23 cellular contexts compared by ENCODE assay signal in the genomic region with DNA sequence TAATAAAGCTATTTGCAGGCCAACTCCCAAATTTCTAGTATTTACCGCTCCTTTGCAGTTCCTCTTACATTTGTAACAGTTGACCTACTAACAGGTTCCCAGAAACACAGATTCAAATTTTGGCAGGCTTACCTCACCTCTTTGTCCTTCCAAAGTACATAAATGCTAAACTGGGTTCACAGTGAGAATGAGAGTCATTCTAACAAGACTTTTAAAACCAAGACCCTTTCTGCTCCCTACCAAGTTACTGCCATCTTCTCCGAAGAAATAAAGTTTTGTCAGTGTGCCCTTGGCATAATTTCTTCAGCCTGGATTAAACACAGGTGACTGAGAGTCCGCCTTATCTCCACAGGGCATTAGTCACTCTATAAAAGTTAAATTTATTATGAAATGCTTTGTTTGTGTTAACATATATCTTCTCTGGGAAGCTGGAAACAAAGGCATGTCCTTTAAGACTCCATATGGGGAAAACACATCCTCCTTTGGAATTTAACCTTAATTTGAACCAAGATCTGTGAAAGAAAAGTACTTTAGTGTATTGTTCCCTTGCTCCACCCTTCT. TPM values are rescaled to one million over a fixed set of nuclear protein-coding genes. Genes with fewer than 3 reads are reported as not detected.
DNase-seq lines count a peak whose midpoint lies in the region; ATAC-seq, FAIRE-seq and TF ChIP-seq lines count a peak whose summit lies in the region.
"Had no signal": no experiment of that assay in that cellular context is flagged by ENCODE, and none has a peak within 500 bp of the region (broad histone marks: within the 10 kb centered on the region; RNA-seq: fewer than 3 reads in every experiment).

No MANE protein-coding gene starts in this region.

- TF ChIP-seq POLR2A in GM12892 (IDR thresholded peaks at IDR 0.05; ENCODE audit: low read depth, low read length), result no peak

- peak; percentile 39 for ATAC-seq in esophagus mucosa
- no peak for ATAC-seq in GM21529 (IDR thresholded peaks at IDR 0.05; ENCODE audit: unreplicated experiment)
- ATAC-seq: heart left ventricle had no signal

- H3K4me1 Mint-ChIP-seq in nephron progenitor cell, result peaks cover 4% of the 10 kb centered on the region
- H3K4me1 Mint-ChIP-seq: activated CD4-positive, alpha-beta T cell treated with anti-CD3 and anti-CD28 coated beads, Interleukin-2, amount 10 ng/mL, durations not matched to agents 24 days and 14 days; activated naive CD8-positive, alpha-beta T cell treated with anti-CD3 and anti-CD28 coated beads for 36 hours had no signal

- no peak overlapping the region for H3K4me3 Mint-ChIP-seq in nephron progenitor cell
- H3K4me3 Mint-ChIP-seq: activated CD4-positive, alpha-beta T cell treated with anti-CD3 and anti-CD28 coated beads, Interleukin-2, amount 10 ng/mL, durations not matched to agents 24 days and 14 days; activated naive CD8-positive, alpha-beta T cell treated with anti-CD3 and anti-CD28 coated beads for 36 hours; nephron had no signal

- no peaks in the 10 kb centered on the region for H3K27me3 ChIP-seq in brain microvascular endothelial cell (replicated peaks)
- H3K27me3 ChIP-seq: sigmoid colon, vagina had no signal

- H3K36me3 ChIP-seq in brain microvascular endothelial cell (replicated peaks), result no peaks in the 10 kb centered on the region
- H3K36me3 ChIP-seq: heart left ventricle, sigmoid colon, vagina had no signal

- in situ Hi-C loops in Caki2 (cut with HindIII; ENCODE audit: low pct_unique_long_range_greater_than_20kb, low sequenced_read_pairs) (no loop called here), brain microvascular endothelial cell (cut with HindIII; ENCODE audit: low pct_ligation_motif_present, low sequenced_read_pairs) (no loop called here)

- no peak for FAIRE-seq in GM12892 (lab: Jason Lieb, UNC)

- no peak overlapping the region for H3K27ac ChIP-seq in brain microvascular endothelial cell
- H3K27ac ChIP-seq: epithelial cell of prostate, heart left ventricle, sigmoid colon, vagina had no signal

- H3K27me3 Mint-ChIP-seq in nephron progenitor cell (ENCODE audit: low read depth, poor library complexity), result no peaks in the 10 kb centered on the region
- H3K27me3 Mint-ChIP-seq: activated CD4-positive, alpha-beta T cell treated with anti-CD3 and anti-CD28 coated beads, Interleukin-2, amount 10 ng/mL, durations not matched to agents 24 days and 14 days had no signal

- DNase-seq in Caki2 (ENCODE audit: low read depth), result peak; percentile 33
- peak; percentile 9 for DNase-seq in NCI-H2196 treated with DMSO at 0.1 percent for 48 hours (lab: John Stamatoyannopoulos, UW; ENCODE audit: unreplicated experiment)
- no peak for DNase-seq in nephron progenitor cell
- no peak for DNase-seq in activated CD4-positive, CD25-positive, alpha-beta regulatory T cell treated with anti-CD3 and anti-CD28 coated beads, Interleukin-2, amount 50 U/mL, for 72 hours
- DNase-seq in brain microvascular endothelial cell, result no peak
- no peak for DNase-seq in GM12892 (ENCODE audit: insufficient read length)
- DNase-seq: activated CD4-positive, alpha-beta T cell treated with anti-CD3 and anti-CD28 coated beads, Interleukin-2, amount 10 ng/mL, durations not matched to agents 24 days and 14 days; activated naive CD8-positive, alpha-beta T cell treated with anti-CD3 and anti-CD28 coated beads for 36 hours; activated T-cell treated with anti-CD3 and anti-CD28 coated beads, Interleukin-2, amount 50 U/mL, for 1 hour; COR-L47; heart left ventricle; NCI-H1436; NCI-H446 treated with DMSO at 0.1 percent for 48 hours; sigmoid colon; stimulated activated naive CD4-positive, alpha-beta T cell; T-helper 2 cell had no signal

- no peaks in the 10 kb centered on the region for H3K36me3 Mint-ChIP-seq in nephron progenitor cell (ENCODE audit: low read depth)
- H3K36me3 Mint-ChIP-seq: activated naive CD8-positive, alpha-beta T cell treated with anti-CD3 and anti-CD28 coated beads for 36 hours had no signal

- H3K4me3 ChIP-seq in brain microvascular endothelial cell (ENCODE audit: low read depth, low read length), result no peak overlapping the region
- H3K4me3 ChIP-seq: heart left ventricle, sigmoid colon, vagina had no signal

- no peaks in the 10 kb centered on the region for H3K9me3 Mint-ChIP-seq in nephron progenitor cell
- H3K9me3 Mint-ChIP-seq: activated CD4-positive, alpha-beta T cell treated with anti-CD3 and anti-CD28 coated beads, Interleukin-2, amount 10 ng/mL, durations not matched to agents 24 days and 14 days; activated naive CD8-positive, alpha-beta T cell treated with anti-CD3 and anti-CD28 coated beads for 36 hours; nephron had no signal

- peak overlapping the region; percentile 46 for H3K27ac Mint-ChIP-seq in nephron progenitor cell
- H3K27ac Mint-ChIP-seq: activated CD4-positive, alpha-beta T cell treated with anti-CD3 and anti-CD28 coated beads, Interleukin-2, amount 10 ng/mL, durations not matched to agents 24 days and 14 days; activated naive CD8-positive, alpha-beta T cell treated with anti-CD3 and anti-CD28 coated beads for 36 hours had no signal

- no peak for TF ChIP-seq CTCF in nephron progenitor cell (IDR thresholded peaks at IDR 0.05)
- no peak for TF ChIP-seq CTCF in brain microvascular endothelial cell (IDR thresholded peaks at IDR 0.05; ENCODE audit: low read depth, low read length, missing control alignments)

RNA-seq across cellular contexts. Expression of a gene that starts 28.2 kb away (rescaled TPM):
- not detected in 2 replicates for total RNA-seq in Caki2 (2014; rRNA removed; shearing (Covaris generic); ENCODE audit: low replicate concordance)
- total RNA-seq in esophagus mucosa, result 14.6 TPM
- polyA plus RNA-seq in GM12892 (2012; ENCODE audit: missing spikeins), result not detected
- total RNA-seq: activated CD4-positive, alpha-beta T cell treated with anti-CD3 and anti-CD28 coated beads, Interleukin-2, amount 10 ng/mL, durations not matched to agents 24 days and 14 days; activated naive CD8-positive, alpha-beta T cell treated with anti-CD3 and anti-CD28 coated beads for 36 hours; cerebellum; heart left ventricle; RPMI7951; sigmoid colon had no signal
- polyA plus RNA-seq: heart left ventricle had no signal

RNA-seq across cellular contexts. Expression of a gene that starts 28.5 kb away (rescaled TPM):
- total RNA-seq in Caki2 (2014; rRNA removed; shearing (Covaris generic); ENCODE audit: low replicate concordance), result not detected in 2 replicates
- 1.3 TPM for total RNA-seq in esophagus mucosa
- not detected for polyA plus RNA-seq in GM12892 (2012; ENCODE audit: missing spikeins)
- total RNA-seq: activated CD4-positive, alpha-beta T cell treated with anti-CD3 and anti-CD28 coated beads, Interleukin-2, amount 10 ng/mL, durations not matched to agents 24 days and 14 days; activated naive CD8-positive, alpha-beta T cell treated with anti-CD3 and anti-CD28 coated beads for 36 hours; heart left ventricle; RPMI7951; sigmoid colon had no signal
- polyA plus RNA-seq: heart left ventricle had no signal

Comparison
In these comparisons a context has a peak if more than half of its experiments do, and no peak if none do; other contexts are left out.
1. DNase-seq: peak in Caki2 (single experiment) and NCI-H2196 treated with DMSO at 0.1 percent for 48 hours (single experiment); none in nephron progenitor cell (single experiment), activated CD4-positive, CD25-positive, alpha-beta regulatory T cell treated with anti-CD3 and anti-CD28 coated beads, Interleukin-2, amount 50 U/mL, for 72 hours (single experiment), brain microvascular endothelial cell (single experiment) and GM12892 (single experiment).
2. RNA of a gene that starts 28.2 kb away (total RNA-seq): 14.6 TPM in esophagus mucosa (single experiment); not detected in Caki2; every median in the first group is over 10 times any median in the second.